Comparison of ENCODE assay signal across 17 cellular contexts in genomic region chr22:44892803-44893730, GRCh38.
A peak's percentile ranks its signal among the peaks of the same experiment; 100 is the strongest.
DNase-seq lines count a peak whose midpoint lies in the region; ATAC-seq and TF ChIP-seq lines count a peak whose summit lies in the region.
"Had no signal": no experiment of that assay in that cellular context is flagged by ENCODE, and none has a peak within 500 bp of the region (broad histone marks: within the 10 kb centered on the region; RNA-seq: fewer than 3 reads in every experiment).

No MANE protein-coding gene starts in this region.

- no peaks in the 10 kb centered on the region for H3K36me3 Mint-ChIP-seq in activated T-cell treated with anti-CD3 and anti-CD28 coated beads, Interleukin-2, amount 50 U/mL, for 24 hours (ENCODE audit: low read depth)
- no peaks in the 10 kb centered on the region for H3K36me3 Mint-ChIP-seq in natural killer cell treated with Interleukin-12 subunit alpha and Interleukin-12 subunit beta and Interleukin-15 and Interleukin-18, amount 100 ng/mL, for 72 hours
- H3K36me3 Mint-ChIP-seq: CD4-positive, alpha-beta memory T cell had no signal

- no peaks in the 10 kb centered on the region for H3K9me3 ChIP-seq in Peyer's patch
- H3K9me3 ChIP-seq in suprapubic skin, result no peaks in the 10 kb centered on the region
- H3K9me3 ChIP-seq: BLaER1 had no signal

- ATAC-seq in left lobe of liver, result no peak
- no peak for ATAC-seq in GM18870 (IDR thresholded peaks at IDR 0.05; ENCODE audit: unreplicated experiment)
- ATAC-seq in natural killer cell treated with Interleukin-12 subunit alpha and Interleukin-12 subunit beta and Interleukin-15 and Interleukin-18, amount 100 ng/mL, for 72 hours, result no peak
- ATAC-seq: Panc1 had no signal

- H3K27me3 Mint-ChIP-seq in activated T-cell treated with anti-CD3 and anti-CD28 coated beads, Interleukin-2, amount 50 U/mL, for 24 hours, result no peaks in the 10 kb centered on the region
- H3K27me3 Mint-ChIP-seq in natural killer cell treated with Interleukin-12 subunit alpha and Interleukin-12 subunit beta and Interleukin-15 and Interleukin-18, amount 100 ng/mL, for 72 hours, result peaks cover 0 to 2% of the 10 kb centered on the region in 2 donors
- H3K27me3 Mint-ChIP-seq: CD4-positive, alpha-beta memory T cell had no signal

- no peak for TF ChIP-seq EP300 in suprapubic skin (IDR thresholded peaks at IDR 0.05)

- no peaks in the 10 kb centered on the region for H3K9me3 Mint-ChIP-seq in activated T-cell treated with anti-CD3 and anti-CD28 coated beads, Interleukin-2, amount 50 U/mL, for 24 hours
- H3K9me3 Mint-ChIP-seq in natural killer cell treated with Interleukin-12 subunit alpha and Interleukin-12 subunit beta and Interleukin-15 and Interleukin-18, amount 100 ng/mL, for 72 hours, result no peaks in the 10 kb centered on the region

- H3K4me3 Mint-ChIP-seq in activated T-cell treated with anti-CD3 and anti-CD28 coated beads, Interleukin-2, amount 50 U/mL, for 24 hours, result no peak overlapping the region
- no peak overlapping the region for H3K4me3 Mint-ChIP-seq in natural killer cell treated with Interleukin-12 subunit alpha and Interleukin-12 subunit beta and Interleukin-15 and Interleukin-18, amount 100 ng/mL, for 72 hours
- H3K4me3 Mint-ChIP-seq: CD4-positive, alpha-beta memory T cell; HFFc6 had no signal

- TF ChIP-seq CTCF in Peyer's patch (IDR thresholded peaks at IDR 0.05) (no peak), suprapubic skin (IDR thresholded peaks at IDR 0.05) (no peak)

- H3K36me3 ChIP-seq in H7 (replicated peaks; ENCODE audit: control insufficient read depth, insufficient read depth, low read length) (peaks cover 17% of the 10 kb centered on the region), Peyer's patch (no peaks in the 10 kb centered on the region), suprapubic skin (no peaks in the 10 kb centered on the region)
- H3K36me3 ChIP-seq: BLaER1 had no signal

- H3K27me3 ChIP-seq in H7 (ENCODE audit: control insufficient read depth, insufficient read depth, low read length) (no peaks in the 10 kb centered on the region), Peyer's patch (no peaks in the 10 kb centered on the region), suprapubic skin (peaks cover 21% of the 10 kb centered on the region)
- H3K27me3 ChIP-seq: BLaER1 had no signal

- DNase-seq in H7 (peak; percentile 47), Peyer's patch (peak in 2 of 3 donors; percentile 26 to 29), left lobe of liver (ENCODE audit: low spot score) (peak; percentile 30), suprapubic skin (ENCODE audit: low spot score in 2 of 2) (peak; percentile 38 to 41)
- no peak for DNase-seq in activated T-cell treated with anti-CD3 and anti-CD28 coated beads, Interleukin-2, amount 50 U/mL, for 24 hours
- no peak for DNase-seq in natural killer cell treated with Interleukin-12 subunit alpha and Interleukin-12 subunit beta and Interleukin-15 and Interleukin-18, amount 100 ng/mL, for 72 hours (ENCODE audit: low spot score)
- DNase-seq: CD4-positive, alpha-beta memory T cell; DMS153; GDM1; GOT3; HFFc6; MM.1S; NCI-H1092; NCI-H2081 had no signal

- WGBS in suprapubic skin, result 81% methylated on average over 17 of the region's 20 CpGs

- no peaks in the 10 kb centered on the region for H3K4me1 ChIP-seq in Peyer's patch
- H3K4me1 ChIP-seq in suprapubic skin, result no peaks in the 10 kb centered on the region

- H3K4me3 ChIP-seq in H7 (ENCODE audit: insufficient read depth, low read depth, low read length) (no peak overlapping the region), Peyer's patch (no peak overlapping the region), suprapubic skin (no peak overlapping the region)
- H3K4me3 ChIP-seq: BLaER1 had no signal

- TF ChIP-seq POLR2A in Peyer's patch (IDR thresholded peaks at IDR 0.05) (no peak), suprapubic skin (IDR thresholded peaks at IDR 0.05) (no peak)

- no peaks in the 10 kb centered on the region for H3K4me1 Mint-ChIP-seq in activated T-cell treated with anti-CD3 and anti-CD28 coated beads, Interleukin-2, amount 50 U/mL, for 24 hours (ENCODE audit: low read depth)
- H3K4me1 Mint-ChIP-seq in natural killer cell treated with Interleukin-12 subunit alpha and Interleukin-12 subunit beta and Interleukin-15 and Interleukin-18, amount 100 ng/mL, for 72 hours (ENCODE audit: low read depth in 2 of 2), result no peaks in the 10 kb centered on the region
- H3K4me1 Mint-ChIP-seq: CD4-positive, alpha-beta memory T cell had no signal

- H3K27ac ChIP-seq in Peyer's patch, result no peak overlapping the region
- no peak overlapping the region for H3K27ac ChIP-seq in suprapubic skin
- H3K27ac ChIP-seq: BLaER1 had no signal

- H3K27ac Mint-ChIP-seq in activated T-cell treated with anti-CD3 and anti-CD28 coated beads, Interleukin-2, amount 50 U/mL, for 24 hours, result no peak overlapping the region
- H3K27ac Mint-ChIP-seq in natural killer cell treated with Interleukin-12 subunit alpha and Interleukin-12 subunit beta and Interleukin-15 and Interleukin-18, amount 100 ng/mL, for 72 hours, result no peak overlapping the region
- H3K27ac Mint-ChIP-seq: HFFc6 had no signal

Comparison
In these comparisons a context has a peak if more than half of its experiments do, and no peak if none do; other contexts are left out.
1. DNase-seq: peak in H7 (single experiment), Peyer's patch (2 of 3), left lobe of liver (single experiment) and suprapubic skin (2 of 2); none in activated T-cell treated with anti-CD3 and anti-CD28 coated beads, Interleukin-2, amount 50 U/mL, for 24 hours (single experiment) and natural killer cell treated with Interleukin-12 subunit alpha and Interleukin-12 subunit beta and Interleukin-15 and Interleukin-18, amount 100 ng/mL, for 72 hours (single experiment).